In the genomic region with DNA sequence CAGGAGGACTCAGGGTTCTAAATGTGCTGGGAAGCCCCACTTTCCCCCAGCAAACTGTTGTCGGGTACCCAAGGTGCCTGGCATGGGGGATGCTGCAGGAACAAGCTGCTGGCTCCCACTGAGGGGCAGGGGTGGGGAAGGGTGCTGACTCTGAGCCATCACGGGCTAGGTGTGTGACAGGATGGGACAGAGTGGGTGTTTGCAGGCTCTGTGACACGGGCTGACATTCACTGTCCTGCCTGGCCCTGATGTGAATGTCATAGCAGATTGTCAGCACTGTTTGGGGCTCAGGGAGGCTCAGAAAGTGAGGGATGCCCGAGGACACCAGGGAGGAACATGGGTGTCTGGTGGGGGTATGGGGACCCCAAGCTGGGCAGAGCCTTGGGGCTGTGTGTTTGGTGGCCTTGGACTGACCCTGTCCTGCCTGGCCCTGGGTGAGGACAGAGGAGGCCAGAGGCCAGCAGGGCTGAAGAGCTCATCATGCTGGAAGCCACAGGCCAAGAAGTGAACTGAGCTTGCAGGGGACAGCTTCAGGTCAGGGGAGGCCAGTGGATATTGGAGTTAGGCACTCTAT, we compare ENCODE assay signal across 1 cellular context.
A peak's percentile ranks its signal among the peaks of the same experiment; 100 is the strongest.
TF ChIP-seq lines count a peak whose summit lies in the region.

No MANE protein-coding gene starts in this region.

TF ChIP-seq in HepG2, 621 proteins besides CTCF, POLR2A, EP300 and RAD21 (continues in another document):
- TF ChIP-seq, protein P1, sequence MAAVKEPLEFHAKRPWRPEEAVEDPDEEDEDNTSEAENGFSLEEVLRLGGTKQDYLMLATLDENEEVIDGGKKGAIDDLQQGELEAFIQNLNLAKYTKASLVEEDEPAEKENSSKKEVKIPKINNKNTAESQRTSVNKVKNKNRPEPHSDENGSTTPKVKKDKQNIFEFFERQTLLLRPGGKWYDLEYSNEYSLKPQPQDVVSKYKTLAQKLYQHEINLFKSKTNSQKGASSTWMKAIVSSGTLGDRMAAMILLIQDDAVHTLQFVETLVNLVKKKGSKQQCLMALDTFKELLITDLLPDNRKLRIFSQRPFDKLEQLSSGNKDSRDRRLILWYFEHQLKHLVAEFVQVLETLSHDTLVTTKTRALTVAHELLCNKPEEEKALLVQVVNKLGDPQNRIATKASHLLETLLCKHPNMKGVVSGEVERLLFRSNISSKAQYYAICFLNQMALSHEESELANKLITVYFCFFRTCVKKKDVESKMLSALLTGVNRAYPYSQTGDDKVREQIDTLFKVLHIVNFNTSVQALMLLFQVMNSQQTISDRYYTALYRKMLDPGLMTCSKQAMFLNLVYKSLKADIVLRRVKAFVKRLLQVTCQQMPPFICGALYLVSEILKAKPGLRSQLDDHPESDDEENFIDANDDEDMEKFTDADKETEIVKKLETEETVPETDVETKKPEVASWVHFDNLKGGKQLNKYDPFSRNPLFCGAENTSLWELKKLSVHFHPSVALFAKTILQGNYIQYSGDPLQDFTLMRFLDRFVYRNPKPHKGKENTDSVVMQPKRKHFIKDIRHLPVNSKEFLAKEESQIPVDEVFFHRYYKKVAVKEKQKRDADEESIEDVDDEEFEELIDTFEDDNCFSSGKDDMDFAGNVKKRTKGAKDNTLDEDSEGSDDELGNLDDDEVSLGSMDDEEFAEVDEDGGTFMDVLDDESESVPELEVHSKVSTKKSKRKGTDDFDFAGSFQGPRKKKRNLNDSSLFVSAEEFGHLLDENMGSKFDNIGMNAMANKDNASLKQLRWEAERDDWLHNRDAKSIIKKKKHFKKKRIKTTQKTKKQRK (IDR thresholded peaks at IDR 0.05; ENCODE audit: low read length), result no peak
- TF ChIP-seq, protein P2, sequence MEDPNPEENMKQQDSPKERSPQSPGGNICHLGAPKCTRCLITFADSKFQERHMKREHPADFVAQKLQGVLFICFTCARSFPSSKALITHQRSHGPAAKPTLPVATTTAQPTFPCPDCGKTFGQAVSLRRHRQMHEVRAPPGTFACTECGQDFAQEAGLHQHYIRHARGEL (CRISPR knock-in tag; IDR thresholded peaks at IDR 0.05), result no peak
- TF ChIP-seq ZBTB38 (CRISPR knock-in tag; IDR thresholded peaks at IDR 0.05) (no peak), ZNF329 (CRISPR knock-in tag; IDR thresholded peaks at IDR 0.05; ENCODE audit: low read depth) (peak; percentile 49; the same call in 1 of the 2 replicates), ZNF180 (CRISPR knock-in tag; IDR thresholded peaks at IDR 0.05; ENCODE audit: borderline replicate concordance, low read depth) (no peak), SALL1 (CRISPR knock-in tag; IDR thresholded peaks at IDR 0.05) (no peak), PITX1 (CRISPR knock-in tag; IDR thresholded peaks at IDR 0.05) (peak; percentile 19; the same call in 1 of the 2 replicates), FOSL2 (CRISPR knock-in tag; IDR thresholded peaks at IDR 0.05) (no peak), EED (CRISPR knock-in tag; IDR thresholded peaks at IDR 0.05) (no peak), ZNF292 (CRISPR knock-in tag; IDR thresholded peaks at IDR 0.05; ENCODE audit: borderline replicate concordance, low read depth) (0 out of 2 replicates have a peak, but pooled peaks have one; percentile 28), ZNF598 (CRISPR knock-in tag; IDR thresholded peaks at IDR 0.05; ENCODE audit: borderline replicate concordance) (no peak), ZFX (CRISPR knock-in tag; IDR thresholded peaks at IDR 0.05; ENCODE audit: low read depth) (peak; percentile 18; the same call in 1 of the 2 replicates)
- TF ChIP-seq, protein P3, sequence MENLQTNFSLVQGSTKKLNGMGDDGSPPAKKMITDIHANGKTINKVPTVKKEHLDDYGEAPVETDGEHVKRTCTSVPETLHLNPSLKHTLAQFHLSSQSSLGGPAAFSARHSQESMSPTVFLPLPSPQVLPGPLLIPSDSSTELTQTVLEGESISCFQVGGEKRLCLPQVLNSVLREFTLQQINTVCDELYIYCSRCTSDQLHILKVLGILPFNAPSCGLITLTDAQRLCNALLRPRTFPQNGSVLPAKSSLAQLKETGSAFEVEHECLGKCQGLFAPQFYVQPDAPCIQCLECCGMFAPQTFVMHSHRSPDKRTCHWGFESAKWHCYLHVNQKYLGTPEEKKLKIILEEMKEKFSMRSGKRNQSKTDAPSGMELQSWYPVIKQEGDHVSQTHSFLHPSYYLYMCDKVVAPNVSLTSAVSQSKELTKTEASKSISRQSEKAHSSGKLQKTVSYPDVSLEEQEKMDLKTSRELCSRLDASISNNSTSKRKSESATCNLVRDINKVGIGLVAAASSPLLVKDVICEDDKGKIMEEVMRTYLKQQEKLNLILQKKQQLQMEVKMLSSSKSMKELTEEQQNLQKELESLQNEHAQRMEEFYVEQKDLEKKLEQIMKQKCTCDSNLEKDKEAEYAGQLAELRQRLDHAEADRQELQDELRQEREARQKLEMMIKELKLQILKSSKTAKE (CRISPR knock-in tag; IDR thresholded peaks at IDR 0.05; ENCODE audit: borderline replicate concordance), result no peak
- TF ChIP-seq, protein P4, sequence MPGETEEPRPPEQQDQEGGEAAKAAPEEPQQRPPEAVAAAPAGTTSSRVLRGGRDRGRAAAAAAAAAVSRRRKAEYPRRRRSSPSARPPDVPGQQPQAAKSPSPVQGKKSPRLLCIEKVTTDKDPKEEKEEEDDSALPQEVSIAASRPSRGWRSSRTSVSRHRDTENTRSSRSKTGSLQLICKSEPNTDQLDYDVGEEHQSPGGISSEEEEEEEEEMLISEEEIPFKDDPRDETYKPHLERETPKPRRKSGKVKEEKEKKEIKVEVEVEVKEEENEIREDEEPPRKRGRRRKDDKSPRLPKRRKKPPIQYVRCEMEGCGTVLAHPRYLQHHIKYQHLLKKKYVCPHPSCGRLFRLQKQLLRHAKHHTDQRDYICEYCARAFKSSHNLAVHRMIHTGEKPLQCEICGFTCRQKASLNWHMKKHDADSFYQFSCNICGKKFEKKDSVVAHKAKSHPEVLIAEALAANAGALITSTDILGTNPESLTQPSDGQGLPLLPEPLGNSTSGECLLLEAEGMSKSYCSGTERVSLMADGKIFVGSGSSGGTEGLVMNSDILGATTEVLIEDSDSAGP (CRISPR knock-in tag; IDR thresholded peaks at IDR 0.05; ENCODE audit: borderline replicate concordance), result 0 out of 2 replicates have a peak, but pooled peaks have one; percentile 21
- TF ChIP-seq, protein P5, sequence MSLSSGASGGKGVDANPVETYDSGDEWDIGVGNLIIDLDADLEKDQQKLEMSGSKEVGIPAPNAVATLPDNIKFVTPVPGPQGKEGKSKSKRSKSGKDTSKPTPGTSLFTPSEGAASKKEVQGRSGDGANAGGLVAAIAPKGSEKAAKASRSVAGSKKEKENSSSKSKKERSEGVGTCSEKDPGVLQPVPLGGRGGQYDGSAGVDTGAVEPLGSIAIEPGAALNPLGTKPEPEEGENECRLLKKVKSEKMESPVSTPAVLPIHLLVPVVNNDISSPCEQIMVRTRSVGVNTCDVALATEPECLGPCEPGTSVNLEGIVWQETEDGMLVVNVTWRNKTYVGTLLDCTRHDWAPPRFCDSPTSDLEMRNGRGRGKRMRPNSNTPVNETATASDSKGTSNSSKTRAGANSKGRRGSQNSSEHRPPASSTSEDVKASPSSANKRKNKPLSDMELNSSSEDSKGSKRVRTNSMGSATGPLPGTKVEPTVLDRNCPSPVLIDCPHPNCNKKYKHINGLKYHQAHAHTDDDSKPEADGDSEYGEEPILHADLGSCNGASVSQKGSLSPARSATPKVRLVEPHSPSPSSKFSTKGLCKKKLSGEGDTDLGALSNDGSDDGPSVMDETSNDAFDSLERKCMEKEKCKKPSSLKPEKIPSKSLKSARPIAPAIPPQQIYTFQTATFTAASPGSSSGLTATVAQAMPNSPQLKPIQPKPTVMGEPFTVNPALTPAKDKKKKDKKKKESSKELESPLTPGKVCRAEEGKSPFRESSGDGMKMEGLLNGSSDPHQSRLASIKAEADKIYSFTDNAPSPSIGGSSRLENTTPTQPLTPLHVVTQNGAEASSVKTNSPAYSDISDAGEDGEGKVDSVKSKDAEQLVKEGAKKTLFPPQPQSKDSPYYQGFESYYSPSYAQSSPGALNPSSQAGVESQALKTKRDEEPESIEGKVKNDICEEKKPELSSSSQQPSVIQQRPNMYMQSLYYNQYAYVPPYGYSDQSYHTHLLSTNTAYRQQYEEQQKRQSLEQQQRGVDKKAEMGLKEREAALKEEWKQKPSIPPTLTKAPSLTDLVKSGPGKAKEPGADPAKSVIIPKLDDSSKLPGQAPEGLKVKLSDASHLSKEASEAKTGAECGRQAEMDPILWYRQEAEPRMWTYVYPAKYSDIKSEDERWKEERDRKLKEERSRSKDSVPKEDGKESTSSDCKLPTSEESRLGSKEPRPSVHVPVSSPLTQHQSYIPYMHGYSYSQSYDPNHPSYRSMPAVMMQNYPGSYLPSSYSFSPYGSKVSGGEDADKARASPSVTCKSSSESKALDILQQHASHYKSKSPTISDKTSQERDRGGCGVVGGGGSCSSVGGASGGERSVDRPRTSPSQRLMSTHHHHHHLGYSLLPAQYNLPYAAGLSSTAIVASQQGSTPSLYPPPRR (CRISPR knock-in tag; IDR thresholded peaks at IDR 0.05; ENCODE audit: borderline replicate concordance), result 0 out of 2 replicates have a peak, but pooled peaks have one; percentile 17
- TF ChIP-seq, protein P6, sequence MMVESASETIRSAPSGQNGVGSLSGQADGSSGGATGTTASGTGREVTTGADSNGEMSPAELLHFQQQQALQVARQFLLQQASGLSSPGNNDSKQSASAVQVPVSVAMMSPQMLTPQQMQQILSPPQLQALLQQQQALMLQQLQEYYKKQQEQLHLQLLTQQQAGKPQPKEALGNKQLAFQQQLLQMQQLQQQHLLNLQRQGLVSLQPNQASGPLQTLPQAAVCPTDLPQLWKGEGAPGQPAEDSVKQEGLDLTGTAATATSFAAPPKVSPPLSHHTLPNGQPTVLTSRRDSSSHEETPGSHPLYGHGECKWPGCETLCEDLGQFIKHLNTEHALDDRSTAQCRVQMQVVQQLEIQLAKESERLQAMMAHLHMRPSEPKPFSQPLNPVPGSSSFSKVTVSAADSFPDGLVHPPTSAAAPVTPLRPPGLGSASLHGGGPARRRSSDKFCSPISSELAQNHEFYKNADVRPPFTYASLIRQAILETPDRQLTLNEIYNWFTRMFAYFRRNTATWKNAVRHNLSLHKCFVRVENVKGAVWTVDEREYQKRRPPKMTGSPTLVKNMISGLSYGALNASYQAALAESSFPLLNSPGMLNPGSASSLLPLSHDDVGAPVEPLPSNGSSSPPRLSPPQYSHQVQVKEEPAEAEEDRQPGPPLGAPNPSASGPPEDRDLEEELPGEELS (CRISPR knock-in tag; IDR thresholded peaks at IDR 0.05), result no peak
- TF ChIP-seq, protein P7, sequence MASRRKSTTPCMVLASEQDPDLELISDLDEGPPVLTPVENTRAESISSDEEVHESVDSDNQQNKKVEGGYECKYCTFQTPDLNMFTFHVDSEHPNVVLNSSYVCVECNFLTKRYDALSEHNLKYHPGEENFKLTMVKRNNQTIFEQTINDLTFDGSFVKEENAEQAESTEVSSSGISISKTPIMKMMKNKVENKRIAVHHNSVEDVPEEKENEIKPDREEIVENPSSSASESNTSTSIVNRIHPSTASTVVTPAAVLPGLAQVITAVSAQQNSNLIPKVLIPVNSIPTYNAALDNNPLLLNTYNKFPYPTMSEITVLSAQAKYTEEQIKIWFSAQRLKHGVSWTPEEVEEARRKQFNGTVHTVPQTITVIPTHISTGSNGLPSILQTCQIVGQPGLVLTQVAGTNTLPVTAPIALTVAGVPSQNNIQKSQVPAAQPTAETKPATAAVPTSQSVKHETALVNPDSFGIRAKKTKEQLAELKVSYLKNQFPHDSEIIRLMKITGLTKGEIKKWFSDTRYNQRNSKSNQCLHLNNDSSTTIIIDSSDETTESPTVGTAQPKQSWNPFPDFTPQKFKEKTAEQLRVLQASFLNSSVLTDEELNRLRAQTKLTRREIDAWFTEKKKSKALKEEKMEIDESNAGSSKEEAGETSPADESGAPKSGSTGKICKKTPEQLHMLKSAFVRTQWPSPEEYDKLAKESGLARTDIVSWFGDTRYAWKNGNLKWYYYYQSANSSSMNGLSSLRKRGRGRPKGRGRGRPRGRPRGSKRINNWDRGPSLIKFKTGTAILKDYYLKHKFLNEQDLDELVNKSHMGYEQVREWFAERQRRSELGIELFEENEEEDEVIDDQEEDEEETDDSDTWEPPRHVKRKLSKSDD (CRISPR knock-in tag; IDR thresholded peaks at IDR 0.05; ENCODE audit: low read depth), result no peak
- TF ChIP-seq, protein P8, sequence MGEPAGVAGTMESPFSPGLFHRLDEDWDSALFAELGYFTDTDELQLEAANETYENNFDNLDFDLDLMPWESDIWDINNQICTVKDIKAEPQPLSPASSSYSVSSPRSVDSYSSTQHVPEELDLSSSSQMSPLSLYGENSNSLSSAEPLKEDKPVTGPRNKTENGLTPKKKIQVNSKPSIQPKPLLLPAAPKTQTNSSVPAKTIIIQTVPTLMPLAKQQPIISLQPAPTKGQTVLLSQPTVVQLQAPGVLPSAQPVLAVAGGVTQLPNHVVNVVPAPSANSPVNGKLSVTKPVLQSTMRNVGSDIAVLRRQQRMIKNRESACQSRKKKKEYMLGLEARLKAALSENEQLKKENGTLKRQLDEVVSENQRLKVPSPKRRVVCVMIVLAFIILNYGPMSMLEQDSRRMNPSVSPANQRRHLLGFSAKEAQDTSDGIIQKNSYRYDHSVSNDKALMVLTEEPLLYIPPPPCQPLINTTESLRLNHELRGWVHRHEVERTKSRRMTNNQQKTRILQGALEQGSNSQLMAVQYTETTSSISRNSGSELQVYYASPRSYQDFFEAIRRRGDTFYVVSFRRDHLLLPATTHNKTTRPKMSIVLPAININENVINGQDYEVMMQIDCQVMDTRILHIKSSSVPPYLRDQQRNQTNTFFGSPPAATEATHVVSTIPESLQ (CRISPR knock-in tag; conservative IDR thresholded peaks at IDR 0.05), result no peak
- TF ChIP-seq, protein P9, sequence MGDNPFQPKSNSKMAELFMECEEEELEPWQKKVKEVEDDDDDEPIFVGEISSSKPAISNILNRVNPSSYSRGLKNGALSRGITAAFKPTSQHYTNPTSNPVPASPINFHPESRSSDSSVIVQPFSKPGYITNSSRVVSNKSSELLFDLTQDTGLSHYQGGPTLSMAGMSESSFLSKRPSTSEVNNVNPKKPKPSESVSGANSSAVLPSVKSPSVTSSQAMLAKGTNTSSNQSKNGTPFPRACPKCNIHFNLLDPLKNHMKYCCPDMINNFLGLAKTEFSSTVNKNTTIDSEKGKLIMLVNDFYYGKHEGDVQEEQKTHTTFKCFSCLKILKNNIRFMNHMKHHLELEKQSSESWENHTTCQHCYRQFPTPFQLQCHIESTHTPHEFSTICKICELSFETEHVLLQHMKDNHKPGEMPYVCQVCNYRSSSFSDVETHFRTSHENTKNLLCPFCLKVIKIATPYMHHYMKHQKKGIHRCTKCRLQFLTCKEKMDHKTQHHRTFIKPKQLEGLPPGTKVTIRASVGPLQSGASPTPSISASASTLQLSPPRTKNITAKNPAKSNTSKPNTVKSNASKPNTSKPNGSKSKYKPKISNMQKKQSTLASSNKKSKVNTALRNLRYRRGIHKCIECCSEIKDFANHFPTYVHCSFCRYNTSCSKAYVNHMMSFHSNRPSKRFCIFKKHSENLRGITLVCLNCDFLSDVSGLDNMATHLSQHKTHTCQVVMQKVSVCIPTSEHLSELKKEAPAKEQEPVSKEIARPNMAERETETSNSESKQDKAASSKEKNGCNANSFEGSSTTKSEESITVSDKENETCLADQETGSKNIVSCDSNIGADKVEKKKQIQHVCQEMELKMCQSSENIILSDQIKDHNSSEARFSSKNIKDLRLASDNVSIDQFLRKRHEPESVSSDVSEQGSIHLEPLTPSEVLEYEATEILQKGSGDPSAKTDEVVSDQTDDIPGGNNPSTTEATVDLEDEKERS (CRISPR knock-in tag; IDR thresholded peaks at IDR 0.05), result no peak
